ENCODE assay signal across 26 cellular contexts in genomic region chr3:155595371-155595770, GRCh38.
"Had no signal": no experiment of that assay in that cellular context is flagged by ENCODE, and none has a peak within 500 bp of the region (broad histone marks: within the 10 kb centered on the region; RNA-seq: fewer than 3 reads in every experiment).

No MANE protein-coding gene starts in this region.

- DNase-seq: dermis blood vessel endothelial cell; effector memory CD4-positive, alpha-beta T cell; erythroblast; esophagus squamous epithelium; foreskin melanocyte; left ventricle myocardium inferior; naive B cell; pancreas; stimulated activated CD4-positive, alpha-beta T cell treated with anti-CD3 and anti-CD28 coated beads, Interleukin-2, amount 100 ng/mL, for 24 hours; stimulated activated CD4-positive, alpha-beta T cell treated with anti-CD3 and anti-CD28 coated beads, Interleukin-4, amount 100 ng/mL, for 4 hours; stimulated activated naive CD8-positive, alpha-beta T cell treated with anti-CD3 and anti-CD28 coated beads, Interleukin-15, Interleukin-2, amounts not matched to agents 100 U/mL and 50 U/mL, for 24 hours; substantia nigra; upper lobe of right lung; uterus had no signal

- H3K36me3 ChIP-seq: esophagus squamous epithelium, left ventricle myocardium inferior, neutrophil, pancreas, thoracic aorta, tibial nerve, upper lobe of right lung, uterus had no signal

- H3K9me3 ChIP-seq: esophagus squamous epithelium, left ventricle myocardium inferior, neutrophil, pancreas, thoracic aorta, tibial nerve, upper lobe of right lung, uterus had no signal

- H3K36me3 Mint-ChIP-seq: memory B cell; naive B cell; natural killer cell treated with Interleukin-12 subunit alpha and Interleukin-12 subunit beta and Interleukin-15 and Interleukin-18, amount 100 ng/mL, for 72 hours; stimulated activated memory B cell treated with anti-CD40 and anti-IgM and Interleukin-4, amounts not matched to agents 10 μg/mL and 1 μg/mL and 100 μg/mL, for 72 hours had no signal

- H3K27ac Mint-ChIP-seq: memory B cell; natural killer cell treated with Interleukin-12 subunit alpha and Interleukin-12 subunit beta and Interleukin-15 and Interleukin-18, amount 100 ng/mL, for 72 hours; stimulated activated memory B cell treated with anti-CD40 and anti-IgM and Interleukin-4, amounts not matched to agents 10 μg/mL and 1 μg/mL and 100 μg/mL, for 72 hours had no signal

- H3K27ac ChIP-seq: coronary artery, esophagus squamous epithelium, left ventricle myocardium inferior, neutrophil, pancreas, thoracic aorta, tibial nerve, upper lobe of right lung, uterus had no signal

- H3K4me1 ChIP-seq: esophagus squamous epithelium, left ventricle myocardium inferior, pancreas, tibial nerve, upper lobe of right lung, uterus had no signal

- FAIRE-seq: endometrium, keratinocyte, pancreas had no signal

- H3K9me3 Mint-ChIP-seq: naive B cell; natural killer cell treated with Interleukin-12 subunit alpha and Interleukin-12 subunit beta and Interleukin-15 and Interleukin-18, amount 100 ng/mL, for 72 hours; neural crest cell; stimulated activated memory B cell treated with anti-CD40 and anti-IgM and Interleukin-4, amounts not matched to agents 10 μg/mL and 1 μg/mL and 100 μg/mL, for 72 hours had no signal

- H3K4me3 ChIP-seq: coronary artery, esophagus squamous epithelium, left ventricle myocardium inferior, lung, pancreas, thoracic aorta, tibial nerve, upper lobe of right lung, uterus had no signal

- ATAC-seq: natural killer cell treated with Interleukin-12 subunit alpha and Interleukin-12 subunit beta and Interleukin-15 and Interleukin-18, amount 100 ng/mL, for 72 hours; pancreas; sciatic nerve; stimulated activated memory B cell treated with anti-CD40 and anti-IgM and Interleukin-4, amounts not matched to agents 10 μg/mL and 1 μg/mL and 100 μg/mL, for 72 hours; stimulated activated naive CD8-positive, alpha-beta T cell treated with anti-CD3 and anti-CD28 coated beads, Interleukin-15, Interleukin-2, amounts not matched to agents 100 U/mL and 50 U/mL, for 24 hours; upper lobe of right lung had no signal

- H3K27me3 ChIP-seq: esophagus squamous epithelium, neutrophil, pancreas, tibial nerve, upper lobe of right lung, uterus had no signal

- H3K4me1 Mint-ChIP-seq: memory B cell; naive B cell; neural crest cell; stimulated activated memory B cell treated with anti-CD40 and anti-IgM and Interleukin-4, amounts not matched to agents 10 μg/mL and 1 μg/mL and 100 μg/mL, for 72 hours had no signal

- H3K4me3 Mint-ChIP-seq: memory B cell; naive B cell; natural killer cell treated with Interleukin-12 subunit alpha and Interleukin-12 subunit beta and Interleukin-15 and Interleukin-18, amount 100 ng/mL, for 72 hours; neural crest cell; stimulated activated memory B cell treated with anti-CD40 and anti-IgM and Interleukin-4, amounts not matched to agents 10 μg/mL and 1 μg/mL and 100 μg/mL, for 72 hours had no signal

- H3K27me3 Mint-ChIP-seq: naive B cell; natural killer cell treated with Interleukin-12 subunit alpha and Interleukin-12 subunit beta and Interleukin-15 and Interleukin-18, amount 100 ng/mL, for 72 hours; stimulated activated memory B cell treated with anti-CD40 and anti-IgM and Interleukin-4, amounts not matched to agents 10 μg/mL and 1 μg/mL and 100 μg/mL, for 72 hours had no signal
